9 cellular contexts compared by ENCODE assay signal in genomic region chr20:17835240-17835940, GRCh38.
DNase-seq lines count a peak whose midpoint lies in the region; ATAC-seq and TF ChIP-seq lines count a peak whose summit lies in the region.
"Had no signal": no experiment of that assay in that cellular context is flagged by ENCODE, and none has a peak within 500 bp of the region (broad histone marks: within the 10 kb centered on the region; RNA-seq: fewer than 3 reads in every experiment).

No MANE protein-coding gene starts in this region.

- H3K4me3 ChIP-seq in AG09309 (ENCODE audit: control insufficient read depth, low read depth, low read length) (no peak overlapping the region), SK-N-SH (ENCODE audit: low read depth in 2 of 2, low read length in 1 of 2) (no peak overlapping the region), osteoblast (ENCODE audit: insufficient read depth, low read length) (peak overlapping the region; percentile 45)
- H3K4me3 ChIP-seq: BLaER1 had no signal

- H2AFZ ChIP-seq in SK-N-SH (ENCODE audit: low read depth): peak overlapping the region; percentile 78; the same call in 1 of the 2 replicates
- H2AFZ ChIP-seq in osteoblast (ENCODE audit: low read length): peak overlapping the region; percentile 62

- H3K27ac Mint-ChIP-seq in T-cell: no peak overlapping the region
- H3K27ac Mint-ChIP-seq in activated T-helper 2 cell treated with anti-CD3 and anti-CD28 coated beads, Interferon-gamma antibody, Interleukin-2, Interleukin-4, amounts not matched to agents 10 μg/mL and 5 μg/mL and 100 μg/mL, durations not matched to agents 14 hours and 24 hours and 36 hours: no peak overlapping the region

- TF ChIP-seq CTCF in AG09309 (IDR thresholded peaks at IDR 0.05; ENCODE audit: control insufficient read depth, insufficient read depth, low read depth, low read length, missing control alignments): no peak
- TF ChIP-seq CTCF in SK-N-SH (IDR thresholded peaks at IDR 0.05): no peak
- no peak for TF ChIP-seq CTCF in osteoblast (IDR thresholded peaks at IDR 0.05; ENCODE audit: extremely low read depth, low read depth, low read length)
- TF ChIP-seq CTCF in GM13976 (IDR thresholded peaks at IDR 0.05; ENCODE audit: borderline replicate concordance, control extremely low read depth, extremely low read depth, insufficient read depth, missing control alignments): no peak

- CTCF ChIA-PET in SK-N-SH (lab: Yijun Ruan, JAX) (interaction anchor here (0.8 kb wide), 1 partner anchor 17 kb away, joined by 3 read pairs; no protein-coding TSS in a partner anchor), T-cell (lab: Charles Lee) (no interaction called here)

- no peak overlapping the region for H3K4me3 Mint-ChIP-seq in T-cell
- H3K4me3 Mint-ChIP-seq in activated T-helper 2 cell treated with anti-CD3 and anti-CD28 coated beads, Interferon-gamma antibody, Interleukin-2, Interleukin-4, amounts not matched to agents 10 μg/mL and 5 μg/mL and 100 μg/mL, durations not matched to agents 14 hours and 24 hours and 36 hours (ENCODE audit: low read depth): no peak overlapping the region

- H3K36me3 ChIP-seq in SK-N-SH (replicated peaks in 1 of 2; ENCODE audit: control insufficient read depth in 1 of 2, insufficient read depth in 2 of 2, low read length in 1 of 2) (no peaks in the 10 kb centered on the region), osteoblast (ENCODE audit: insufficient read depth, low read length) (no peaks in the 10 kb centered on the region)
- H3K36me3 ChIP-seq: BLaER1 had no signal

- peak; percentile 63 for DNase-seq in AG09309 (ENCODE audit: low read depth)
- no peak for DNase-seq in SK-N-SH
- DNase-seq in fibroblast of the conjunctiva (ENCODE audit: low read depth): peak; percentile 24
- peak; percentile 90 for DNase-seq in osteoblast (ENCODE audit: insufficient read length, low spot score, missing footprints)
- DNase-seq in T-cell: no peak
- no peak for DNase-seq in GM13976 (ENCODE audit: low spot score)
- DNase-seq in NCI-H146 treated with DMSO at 0.1 percent for 48 hours (lab: John Stamatoyannopoulos, UW; ENCODE audit: unreplicated experiment): no peak
- DNase-seq in activated T-helper 2 cell treated with anti-CD3 and anti-CD28 coated beads, Interferon-gamma antibody, Interleukin-2, Interleukin-4, amounts not matched to agents 10 μg/mL and 5 μg/mL and 100 μg/mL, durations not matched to agents 14 hours and 24 hours and 36 hours (ENCODE audit: low spot score): no peak

- in situ Hi-C loops in GM13976 (cut with MboI; ENCODE audit: low sequenced_read_pairs, unreplicated experiment): no loop called here

- H3K4me2 ChIP-seq in SK-N-SH (no peak overlapping the region), osteoblast (ENCODE audit: insufficient read depth, low read length) (peak overlapping the region; percentile 77)
- H3K4me2 ChIP-seq: BLaER1 had no signal

- H3K79me2 ChIP-seq in SK-N-SH (ENCODE audit: insufficient read depth) (no peaks in the 10 kb centered on the region), osteoblast (ENCODE audit: insufficient read depth, low read length) (no peaks in the 10 kb centered on the region)

- no peaks in the 10 kb centered on the region for H3F3A ChIP-seq in SK-N-SH (replicated peaks; ENCODE audit: insufficient read depth)

- H3K9me3 Mint-ChIP-seq in T-cell: no peaks in the 10 kb centered on the region
- peaks cover 5% of the 10 kb centered on the region for H3K9me3 Mint-ChIP-seq in activated T-helper 2 cell treated with anti-CD3 and anti-CD28 coated beads, Interferon-gamma antibody, Interleukin-2, Interleukin-4, amounts not matched to agents 10 μg/mL and 5 μg/mL and 100 μg/mL, durations not matched to agents 14 hours and 24 hours and 36 hours

- H3K36me3 Mint-ChIP-seq in T-cell: no peaks in the 10 kb centered on the region
- H3K36me3 Mint-ChIP-seq in activated T-helper 2 cell treated with anti-CD3 and anti-CD28 coated beads, Interferon-gamma antibody, Interleukin-2, Interleukin-4, amounts not matched to agents 10 μg/mL and 5 μg/mL and 100 μg/mL, durations not matched to agents 14 hours and 24 hours and 36 hours (ENCODE audit: low read depth): no peaks in the 10 kb centered on the region

- H3K27me3 ChIP-seq in SK-N-SH (ENCODE audit: insufficient read depth): no peaks in the 10 kb centered on the region
- no peaks in the 10 kb centered on the region for H3K27me3 ChIP-seq in osteoblast (ENCODE audit: insufficient read depth, low read length)
- H3K27me3 ChIP-seq: BLaER1 had no signal

- H3K4me1 Mint-ChIP-seq in T-cell: no peaks in the 10 kb centered on the region
- H3K4me1 Mint-ChIP-seq in activated T-helper 2 cell treated with anti-CD3 and anti-CD28 coated beads, Interferon-gamma antibody, Interleukin-2, Interleukin-4, amounts not matched to agents 10 μg/mL and 5 μg/mL and 100 μg/mL, durations not matched to agents 14 hours and 24 hours and 36 hours (ENCODE audit: low read depth): no peaks in the 10 kb centered on the region

- H3K9me2 ChIP-seq in SK-N-SH: no peaks in the 10 kb centered on the region

- POLR2A ChIA-PET in SK-N-SH (lab: Yijun Ruan, JAX) (no interaction called here), T-cell (lab: Charles Lee) (no interaction called here)

- H3K9me3 ChIP-seq in SK-N-SH (no peaks in the 10 kb centered on the region; the same call in 1 of the 2 replicates), osteoblast (ENCODE audit: low read depth, low read length) (no peaks in the 10 kb centered on the region)
- H3K9me3 ChIP-seq: BLaER1 had no signal

- no peak for TF ChIP-seq EP300 in SK-N-SH (IDR thresholded peaks at IDR 0.05; ENCODE audit: borderline replicate concordance in 1 of 2, low read depth in 1 of 2, low read length in 1 of 2)

- TF ChIP-seq RAD21 in SK-N-SH (IDR thresholded peaks at IDR 0.05; ENCODE audit: low read length): no peak

- ATAC-seq in T-cell (replicated peaks in 1 of 4): no peak

- 53% methylated on average over 12 of the region's 15 CpGs for WGBS in SK-N-SH (ENCODE audit: low lambda C conversion rate)

- no peaks in the 10 kb centered on the region for H4K20me1 ChIP-seq in SK-N-SH (ENCODE audit: insufficient read depth)
- H4K20me1 ChIP-seq in osteoblast (ENCODE audit: insufficient read depth, low read length): no peaks in the 10 kb centered on the region
- H4K20me1 ChIP-seq: BLaER1 had no signal

- no peaks in the 10 kb centered on the region for H3K27me3 Mint-ChIP-seq in T-cell
- peaks cover 2% of the 10 kb centered on the region for H3K27me3 Mint-ChIP-seq in activated T-helper 2 cell treated with anti-CD3 and anti-CD28 coated beads, Interferon-gamma antibody, Interleukin-2, Interleukin-4, amounts not matched to agents 10 μg/mL and 5 μg/mL and 100 μg/mL, durations not matched to agents 14 hours and 24 hours and 36 hours (ENCODE audit: low read depth)

- no peak overlapping the region for H3K9ac ChIP-seq in SK-N-SH
- H3K9ac ChIP-seq: BLaER1 had no signal

- H3K27ac ChIP-seq in SK-N-SH (ENCODE audit: low read depth in 2 of 2, low read length in 1 of 2) (0 out of 4 replicates have a peak overlapping the region, but pooled peaks of 1 of the 2 experiments have one; percentile 23), osteoblast (ENCODE audit: low read depth, low read length) (peak overlapping the region; percentile 97)
- H3K27ac ChIP-seq: BLaER1 had no signal

- H3K4me1 ChIP-seq in SK-N-SH (ENCODE audit: control insufficient read depth in 1 of 2, insufficient read depth in 2 of 2, low read depth in 1 of 2, low read length in 1 of 2) (peaks cover 0 to 4% of the 10 kb centered on the region in 2 experiments; a peak in 1 of 4 replicates), osteoblast (ENCODE audit: insufficient read depth, low read length) (peaks cover 42% of the 10 kb centered on the region)
- H3K4me1 ChIP-seq: BLaER1 had no signal

- intact Hi-C loops in activated T-helper 2 cell treated with anti-CD3 and anti-CD28 coated beads, Interferon-gamma antibody, Interleukin-2, Interleukin-4, amounts not matched to agents 10 μg/mL and 5 μg/mL and 100 μg/mL, durations not matched to agents 14 hours and 24 hours and 36 hours (cut with micrococcal nuclease): no loop called here

TF ChIP-seq in SK-N-SH, 30 proteins besides CTCF, POLR2A, EP300 and RAD21:
- TF ChIP-seq GABPA (IDR thresholded peaks at IDR 0.05; ENCODE audit: low read depth): no peak
- TF ChIP-seq FOSL2 (IDR thresholded peaks at IDR 0.05; ENCODE audit: borderline replicate concordance, low read depth): peak; percentile 69
- no peak for TF ChIP-seq FOXM1 (IDR thresholded peaks at IDR 0.05; ENCODE audit: low read depth)
- TF ChIP-seq, protein P1, sequence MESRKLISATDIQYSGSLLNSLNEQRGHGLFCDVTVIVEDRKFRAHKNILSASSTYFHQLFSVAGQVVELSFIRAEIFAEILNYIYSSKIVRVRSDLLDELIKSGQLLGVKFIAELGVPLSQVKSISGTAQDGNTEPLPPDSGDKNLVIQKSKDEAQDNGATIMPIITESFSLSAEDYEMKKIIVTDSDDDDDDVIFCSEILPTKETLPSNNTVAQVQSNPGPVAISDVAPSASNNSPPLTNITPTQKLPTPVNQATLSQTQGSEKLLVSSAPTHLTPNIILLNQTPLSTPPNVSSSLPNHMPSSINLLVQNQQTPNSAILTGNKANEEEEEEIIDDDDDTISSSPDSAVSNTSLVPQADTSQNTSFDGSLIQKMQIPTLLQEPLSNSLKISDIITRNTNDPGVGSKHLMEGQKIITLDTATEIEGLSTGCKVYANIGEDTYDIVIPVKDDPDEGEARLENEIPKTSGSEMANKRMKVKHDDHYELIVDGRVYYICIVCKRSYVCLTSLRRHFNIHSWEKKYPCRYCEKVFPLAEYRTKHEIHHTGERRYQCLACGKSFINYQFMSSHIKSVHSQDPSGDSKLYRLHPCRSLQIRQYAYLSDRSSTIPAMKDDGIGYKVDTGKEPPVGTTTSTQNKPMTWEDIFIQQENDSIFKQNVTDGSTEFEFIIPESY (IDR thresholded peaks at IDR 0.05; ENCODE audit: borderline replicate concordance, low read depth): no peak
- TF ChIP-seq JUND (IDR thresholded peaks at IDR 0.05): peak; percentile 45
- TF ChIP-seq, protein P2, sequence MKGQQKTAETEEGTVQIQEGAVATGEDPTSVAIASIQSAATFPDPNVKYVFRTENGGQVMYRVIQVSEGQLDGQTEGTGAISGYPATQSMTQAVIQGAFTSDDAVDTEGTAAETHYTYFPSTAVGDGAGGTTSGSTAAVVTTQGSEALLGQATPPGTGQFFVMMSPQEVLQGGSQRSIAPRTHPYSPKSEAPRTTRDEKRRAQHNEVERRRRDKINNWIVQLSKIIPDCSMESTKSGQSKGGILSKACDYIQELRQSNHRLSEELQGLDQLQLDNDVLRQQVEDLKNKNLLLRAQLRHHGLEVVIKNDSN (IDR thresholded peaks at IDR 0.05; ENCODE audit: borderline replicate concordance, low read depth): no peak
- 0 out of 2 replicates have a peak, but pooled peaks have one; percentile 22 for TF ChIP-seq NFIC (IDR thresholded peaks at IDR 0.05; ENCODE audit: borderline replicate concordance)
- no peak for TF ChIP-seq TAF1 (IDR thresholded peaks at IDR 0.05; ENCODE audit: borderline replicate concordance, low read depth, low read length)

Comparison
In these comparisons a context has a peak if more than half of its experiments do, and no peak if none do; other contexts are left out.
1. DNase-seq: peak in AG09309 (single experiment), fibroblast of the conjunctiva (single experiment) and osteoblast (single experiment); none in SK-N-SH (single experiment), T-cell (0 of 34), GM13976 (single experiment), NCI-H146 treated with DMSO at 0.1 percent for 48 hours (single experiment) and activated T-helper 2 cell treated with anti-CD3 and anti-CD28 coated beads, Interferon-gamma antibody, Interleukin-2, Interleukin-4, amounts not matched to agents 10 μg/mL and 5 μg/mL and 100 μg/mL, durations not matched to agents 14 hours and 24 hours and 36 hours (single experiment).